Comparison of ENCODE assay signal across 1 cellular context in the genomic region with DNA sequence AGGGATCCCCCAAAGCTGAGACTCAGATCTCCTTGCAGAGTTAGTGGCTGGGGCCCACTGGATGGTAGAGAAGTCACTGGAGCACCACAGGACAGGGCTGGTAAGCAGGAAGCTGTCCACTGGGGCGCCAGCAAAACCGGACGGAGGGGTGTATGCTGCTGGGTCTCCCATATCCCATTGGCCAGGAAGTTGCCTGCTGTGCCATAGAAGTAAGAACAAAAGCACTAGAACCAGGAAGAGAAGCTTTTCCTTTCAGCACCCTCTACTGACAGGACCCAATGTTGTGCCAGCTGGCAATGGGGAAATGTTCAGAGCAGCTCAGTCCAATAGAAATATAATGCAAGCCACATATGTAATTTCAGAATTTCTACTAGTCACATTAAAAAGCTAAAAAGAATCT.
TF ChIP-seq lines count a peak whose summit lies in the region.

No MANE protein-coding gene starts in this region.

TF ChIP-seq in GM12878, 131 proteins besides CTCF, POLR2A, EP300 and RAD21 (continued from another document):
- TF ChIP-seq SP1 (IDR thresholded peaks at IDR 0.05; ENCODE audit: low read depth, low read length) = no peak
- TF ChIP-seq ZNF384 (IDR thresholded peaks at IDR 0.05; ENCODE audit: borderline replicate concordance, low read depth, low read length) = no peak
